In the genomic region with DNA sequence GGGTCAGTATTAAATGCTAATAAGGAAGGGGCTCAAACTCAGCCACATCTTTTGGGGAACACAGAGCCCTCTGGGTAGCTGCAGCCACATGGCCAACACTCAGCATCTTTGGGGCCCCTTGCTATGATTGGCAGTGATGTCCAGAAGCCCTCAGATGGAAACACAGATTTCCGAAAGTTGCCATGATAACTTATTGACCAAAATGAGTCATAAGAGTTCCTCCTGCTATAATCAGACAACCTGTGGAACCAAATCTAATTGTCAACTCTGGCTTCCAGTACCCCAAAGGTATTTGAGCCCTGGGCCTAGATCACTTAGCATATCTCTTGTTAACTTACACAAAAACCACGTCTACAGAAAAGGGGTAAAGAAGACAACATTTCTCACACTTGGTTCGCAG, we compare ENCODE assay signal across 15 cellular contexts.
DNase-seq lines count a peak whose midpoint lies in the region; ATAC-seq, FAIRE-seq and TF ChIP-seq lines count a peak whose summit lies in the region.
"Had no signal": no experiment of that assay in that cellular context is flagged by ENCODE, and none has a peak within 500 bp of the region (broad histone marks: within the 10 kb centered on the region; RNA-seq: fewer than 3 reads in every experiment).

No MANE protein-coding gene starts in this region.

- DNase-seq in GM12892 (ENCODE audit: insufficient read length), result no peak
- DNase-seq in NOMO-1 (lab: John Stamatoyannopoulos, UW; ENCODE audit: unreplicated experiment in 2 of 2), result no peak
- no peak for DNase-seq in activated CD8-positive, alpha-beta memory T cell treated with anti-CD3 and anti-CD28 coated beads for 24 hours
- no peak for DNase-seq in CD14-positive monocyte (ENCODE audit: low spot score)
- no peak for DNase-seq in Peyer's patch
- DNase-seq: activated CD4-positive, alpha-beta T cell treated with anti-CD3 and anti-CD28 coated beads, Interleukin-2, amount 50 U/mL, for 4 hours; activated naive CD4-positive, alpha-beta T cell treated with anti-CD3 and anti-CD28 coated beads, Interleukin-2, amount 50 U/mL, for 16 hours; GOT3; NCI-H187 treated with DMSO at 0.1 percent for 48 hours had no signal

- no peaks in the 10 kb centered on the region for H3K36me3 Mint-ChIP-seq in CD14-positive monocyte

- no peaks in the 10 kb centered on the region for H3K36me3 ChIP-seq in Peyer's patch
- H3K36me3 ChIP-seq: suprapubic skin had no signal

- H3K4me1 Mint-ChIP-seq in CD14-positive monocyte, result peaks cover 16% of the 10 kb centered on the region

- H3K27me3 Mint-ChIP-seq in CD14-positive monocyte (ENCODE audit: low read depth in 3 of 3), result no peaks in the 10 kb centered on the region
- H3K27me3 Mint-ChIP-seq: central memory CD8-positive, alpha-beta T cell had no signal

- FAIRE-seq in GM12892 (lab: Jason Lieb, UNC), result peak; percentile 88

- TF ChIP-seq CTCF in CD14-positive monocyte (IDR thresholded peaks at IDR 0.05) (no peak), Peyer's patch (IDR thresholded peaks at IDR 0.05) (no peak)

- no peak overlapping the region for H3K4me3 ChIP-seq in Peyer's patch
- H3K4me3 ChIP-seq: suprapubic skin had no signal

- peaks cover 0 to 2% (median 0%) of the 10 kb centered on the region in 7 donors for H3K9me3 Mint-ChIP-seq in CD14-positive monocyte
- H3K9me3 Mint-ChIP-seq: central memory CD8-positive, alpha-beta T cell had no signal

- peak; percentile 18 for ATAC-seq in GM19455 (IDR thresholded peaks at IDR 0.05; ENCODE audit: unreplicated experiment)
- peak; percentile 37 for ATAC-seq in HG02870 (IDR thresholded peaks at IDR 0.05; ENCODE audit: unreplicated experiment)
- ATAC-seq in HG03558 (IDR thresholded peaks at IDR 0.05; ENCODE audit: extremely low read depth, unreplicated experiment), result peak; percentile 32
- ATAC-seq: esophagus mucosa had no signal

- no peak overlapping the region for H3K4me3 Mint-ChIP-seq in CD14-positive monocyte
- H3K4me3 Mint-ChIP-seq: central memory CD8-positive, alpha-beta T cell had no signal

- intact Hi-C loops in CD14-positive monocyte (cut with micrococcal nuclease), result no loop called here

- H3K9me3 ChIP-seq in Peyer's patch, result no peaks in the 10 kb centered on the region
- H3K9me3 ChIP-seq: suprapubic skin had no signal

- TF ChIP-seq POLR2A in GM12892 (IDR thresholded peaks at IDR 0.05; ENCODE audit: low read depth, low read length) (no peak), Peyer's patch (IDR thresholded peaks at IDR 0.05) (no peak)

- H3K4me1 ChIP-seq in Peyer's patch, result peaks cover 0 to 8% (median 2%) of the 10 kb centered on the region in 4 donors
- H3K4me1 ChIP-seq: suprapubic skin had no signal

- peak overlapping the region in 1 of 4 donors; percentile 69 for H3K27ac ChIP-seq in Peyer's patch
- H3K27ac ChIP-seq: suprapubic skin had no signal

- H3K27ac Mint-ChIP-seq in CD14-positive monocyte, result no peak overlapping the region

- H3K27me3 ChIP-seq in Peyer's patch, result no peaks in the 10 kb centered on the region
- H3K27me3 ChIP-seq: suprapubic skin had no signal
